ENCODE assay signal across 14 cellular contexts in the genomic region with DNA sequence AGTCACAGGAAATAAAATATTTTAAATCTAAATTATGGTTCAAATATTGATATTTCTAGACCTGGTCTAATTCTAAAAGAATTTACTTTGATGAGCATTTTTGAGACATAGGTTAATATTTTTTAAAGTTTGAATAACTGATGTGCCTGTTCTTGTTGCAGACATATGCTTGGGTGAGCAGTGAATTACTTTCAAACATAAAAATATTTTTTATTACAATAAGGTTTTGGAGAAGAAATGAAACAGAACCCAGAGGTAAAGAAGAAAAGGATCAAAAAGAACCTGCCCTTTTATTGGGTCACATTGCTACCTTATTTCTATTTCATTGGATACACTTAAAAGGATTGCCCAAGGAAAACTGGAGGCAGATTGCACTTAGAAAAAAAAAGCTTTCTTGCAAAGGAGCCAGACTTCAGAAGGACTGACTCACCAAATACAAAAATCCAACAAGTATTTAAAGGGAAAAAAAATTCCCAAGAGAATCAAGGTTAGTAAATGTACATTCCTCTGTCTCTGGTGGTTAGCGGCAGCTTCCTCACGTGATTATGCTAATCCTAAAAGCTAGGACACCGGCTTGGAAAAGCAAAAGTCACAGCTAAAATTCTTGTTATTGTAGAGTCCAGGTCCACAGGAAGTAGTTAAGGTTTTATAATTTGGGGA. TPM values are rescaled to one million over a fixed set of nuclear protein-coding genes. Genes with fewer than 3 reads are reported as not detected.
A peak's percentile ranks its signal among the peaks of the same experiment; 100 is the strongest.
DNase-seq lines count a peak whose midpoint lies in the region; ATAC-seq, FAIRE-seq and TF ChIP-seq lines count a peak whose summit lies in the region.
"Had no signal": no experiment of that assay in that cellular context is flagged by ENCODE, and none has a peak within 500 bp of the region (broad histone marks: within the 10 kb centered on the region; RNA-seq: fewer than 3 reads in every experiment).

No MANE protein-coding gene starts in this region.

- no peaks in the 10 kb centered on the region for H3K36me3 ChIP-seq in GM23338 (ENCODE audit: insufficient read depth)
- H3K36me3 ChIP-seq in SK-N-SH (replicated peaks in 1 of 2; ENCODE audit: control insufficient read depth in 1 of 2, insufficient read depth in 2 of 2, low read length in 1 of 2): no peaks in the 10 kb centered on the region
- H3K36me3 ChIP-seq in spleen: no peaks in the 10 kb centered on the region
- H3K36me3 ChIP-seq: WERI-Rb-1 had no signal

- H2AFZ ChIP-seq in GM23338: no peak overlapping the region
- no peak overlapping the region for H2AFZ ChIP-seq in SK-N-SH (ENCODE audit: low read depth)

- H3K27me3 Mint-ChIP-seq in GM23338 (ENCODE audit: insufficient read depth, low read depth, poor library complexity): peaks cover 58% of the 10 kb centered on the region

- CTCF ChIA-PET in A549 (lab: Yijun Ruan, JAX): interaction anchor here (0.8 to 1.5 kb wide), 11 partner anchors 8 to 100 kb away, joined by 3 to 7 read pairs (median 3); no protein-coding TSS in a partner anchor
- CTCF ChIA-PET in SK-N-SH (lab: Yijun Ruan, JAX): interaction anchor here (1.3 to 1.7 kb wide), 5 partner anchors 9 to 86 kb away, joined by 3 to 13 read pairs (median 5); a partner anchor contains a TSS

- TF ChIP-seq POLR2A in A549 (IDR thresholded peaks at IDR 0.05; ENCODE audit: low read length): no peak
- no peak for TF ChIP-seq POLR2A in spleen (IDR thresholded peaks at IDR 0.05)

- no peak overlapping the region for H3K9ac ChIP-seq in SK-N-SH

- 47% methylated on average over 3 of the region's 3 CpGs for WGBS in A549 (ENCODE audit: missing lambda C conversion rate)
- WGBS in SK-N-SH (ENCODE audit: low lambda C conversion rate): 33% methylated on average over 3 of the region's 3 CpGs
- 57 to 69% (median 62%) methylated on average over 3 of the region's 3 CpGs for WGBS in spleen, 5 donors

- peaks cover 56% of the 10 kb centered on the region for H3K27me3 ChIP-seq in GM23338 (ENCODE audit: insufficient read depth)
- H3K27me3 ChIP-seq in SK-N-SH (ENCODE audit: insufficient read depth): peaks cover 22% of the 10 kb centered on the region
- peaks cover 5 to 99% (median 65%) of the 10 kb centered on the region in 7 donors for H3K27me3 ChIP-seq in spleen (replicated peaks in 1 of 7)

- TF ChIP-seq EP300 in A549 (IDR thresholded peaks at IDR 0.05): no peak
- TF ChIP-seq EP300 in SK-N-SH (IDR thresholded peaks at IDR 0.05; ENCODE audit: borderline replicate concordance in 1 of 2, low read depth in 1 of 2, low read length in 1 of 2): no peak

- H3K9me2 ChIP-seq in GM23338 (ENCODE audit: insufficient read depth) (no peaks in the 10 kb centered on the region), SK-N-SH (no peaks in the 10 kb centered on the region)

- DNase-seq in A549 (ENCODE audit: low read depth in 1 of 2, low spot score in 1 of 2): peak in 1 of 2 experiments; percentile 30
- no peak for DNase-seq in GM23338 (ENCODE audit: low spot score)
- DNase-seq in SK-N-SH: no peak
- DNase-seq in foreskin fibroblast: peak; percentile 27 to 63
- DNase-seq in epidermal melanocyte (ENCODE audit: insufficient read length, low spot score): no peak
- DNase-seq in spleen: no peak
- DNase-seq in stimulated activated CD4-positive, alpha-beta T cell treated with anti-CD3 and anti-CD28 coated beads, Interleukin-15, amount 100 ng/mL, for 24 hours: no peak
- DNase-seq: nephron progenitor cell; stimulated activated naive CD4-positive, alpha-beta T cell treated with Interleukin-2 at 50 U/mL for 16 hours; WERI-Rb-1 had no signal

- H3K9me3 ChIP-seq in A549: no peaks in the 10 kb centered on the region
- no peaks in the 10 kb centered on the region for H3K9me3 ChIP-seq in SK-N-SH
- H3K9me3 ChIP-seq in spleen: no peaks in the 10 kb centered on the region

- no peak overlapping the region for H3K27ac Mint-ChIP-seq in GM23338
- H3K27ac Mint-ChIP-seq: nephron progenitor cell had no signal

- ATAC-seq in A549: no peak
- no peak for ATAC-seq in GM23338
- ATAC-seq in GM21619 (IDR thresholded peaks at IDR 0.05; ENCODE audit: unreplicated experiment): no peak
- ATAC-seq: esophagus mucosa had no signal

- POLR2A ChIA-PET in A549 (lab: Yijun Ruan, JAX): interaction anchor here (0.7 kb wide), 1 partner anchor 48 kb away, joined by 4 read pairs; a partner anchor contains a TSS
- POLR2A ChIA-PET in SK-N-SH (lab: Yijun Ruan, JAX): no interaction called here

- H3K4me2 ChIP-seq in A549 (peak overlapping the region; percentile 14; the same call in 2 of the 3 replicates), GM23338 (0 out of 2 replicates have a peak overlapping the region, but pooled peaks have one; percentile 84), SK-N-SH (no peak overlapping the region)

- no peak overlapping the region for H3K4me3 ChIP-seq in A549
- no peak overlapping the region for H3K4me3 ChIP-seq in GM23338
- H3K4me3 ChIP-seq in SK-N-SH (ENCODE audit: low read depth in 2 of 2, low read length in 1 of 2): no peak overlapping the region
- no peak overlapping the region for H3K4me3 ChIP-seq in foreskin fibroblast (ENCODE audit: low read depth in 1 of 2, low read length in 2 of 2)
- no peak overlapping the region for H3K4me3 ChIP-seq in spleen

- H3K27ac ChIP-seq in A549: 0 out of 6 replicates have a peak overlapping the region, but pooled peaks of 1 of the 2 experiments have one; percentile 4
- H3K27ac ChIP-seq in GM23338 (ENCODE audit: low read depth): no peak overlapping the region
- no peak overlapping the region for H3K27ac ChIP-seq in SK-N-SH (ENCODE audit: low read depth in 2 of 2, low read length in 1 of 2)
- no peak overlapping the region for H3K27ac ChIP-seq in spleen
- H3K27ac ChIP-seq: WERI-Rb-1 had no signal

- H3F3A ChIP-seq in GM23338 (replicated peaks; ENCODE audit: low read depth) (peaks cover 12% of the 10 kb centered on the region), SK-N-SH (replicated peaks; ENCODE audit: insufficient read depth) (peaks cover 16% of the 10 kb centered on the region)

- TF ChIP-seq CTCF in A549 (IDR thresholded peaks at IDR 0.05) (no peak), GM23338 (conservative IDR thresholded peaks at IDR 0.05; ENCODE audit: low read depth in 2 of 2) (no peak), SK-N-SH (IDR thresholded peaks at IDR 0.05) (no peak), foreskin fibroblast (IDR thresholded peaks at IDR 0.05; ENCODE audit: low read depth, low read length) (no peak), spleen (IDR thresholded peaks at IDR 0.05 in 8 of 11, conservative IDR thresholded peaks at IDR 0.05 in 3 of 11) (no peak)

- TF ChIP-seq RAD21 in A549 (conservative IDR thresholded peaks at IDR 0.05 in 1 of 2, IDR thresholded peaks at IDR 0.05 in 1 of 2) (no peak), SK-N-SH (IDR thresholded peaks at IDR 0.05; ENCODE audit: low read length) (no peak)

- intact Hi-C loops in spleen (cut with DNase I; ENCODE audit: low total_unique reads): loop anchor here (10.0 kb wide), 1 partner anchor 86 kb away; a partner anchor contains a TSS

- no peaks in the 10 kb centered on the region for H3K9me3 Mint-ChIP-seq in GM23338
- H3K9me3 Mint-ChIP-seq: nephron progenitor cell had no signal

- no peaks in the 10 kb centered on the region; the same call in 2 of the 3 replicates for H3K36me3 Mint-ChIP-seq in GM23338 (ENCODE audit: low read depth)

- H3K4me1 Mint-ChIP-seq in GM23338: peaks cover 13% of the 10 kb centered on the region

- H3K79me2 ChIP-seq in GM23338 (replicated peaks; ENCODE audit: insufficient read depth) (no peaks in the 10 kb centered on the region), SK-N-SH (ENCODE audit: insufficient read depth) (no peaks in the 10 kb centered on the region)

- H3K4me1 ChIP-seq in A549 (peaks cover 34% of the 10 kb centered on the region), GM23338 (ENCODE audit: insufficient read depth) (peaks cover 10% of the 10 kb centered on the region), SK-N-SH (ENCODE audit: control insufficient read depth in 1 of 2, insufficient read depth in 2 of 2, low read depth in 1 of 2, low read length in 1 of 2) (peaks cover 0 to 6% of the 10 kb centered on the region in 2 experiments; a peak in 1 of 4 replicates), spleen (peaks cover 0 to 32% (median 20%) of the 10 kb centered on the region in 6 donors)

- FAIRE-seq in A549 (lab: Jason Lieb, UNC): peak; percentile 28
- FAIRE-seq: kidney had no signal

- H3K4me3 Mint-ChIP-seq in GM23338: no peak overlapping the region

- H4K20me1 ChIP-seq in GM23338 (replicated peaks; ENCODE audit: insufficient read depth): no peaks in the 10 kb centered on the region; the same call in 1 of the 2 replicates
- H4K20me1 ChIP-seq in SK-N-SH (ENCODE audit: insufficient read depth): no peaks in the 10 kb centered on the region

RNA-seq across cellular contexts. Expression of a gene that starts 18.5 kb away (rescaled TPM):
- polyA plus RNA-seq in A549 (2011; rRNA removed) (not detected in 2 replicates), A549 (2017; fragmentation: RNase III; extraction: RNeasy Plus Mini Kit Qiagen cat#74134 plus additional on column Dnase treatment) (not detected in 3 replicates), GM23338 (2016; fragmentation: Nextera tagmentation; extraction: Ambion mirVana) (not detected in 2 replicates), SK-N-SH (2012; rRNA removed) (not detected in 2 replicates), spleen (under 1 TPM in 1 of 3 donors, not detected in 2; 0.64 TPM)
- polyA plus RNA-seq in A549 (2012; cell fraction: cytosol; rRNA removed): not detected in 2 replicates
- not detected in 2 replicates for polyA plus RNA-seq in A549 (2012; cell fraction: nucleus; rRNA removed)
- polyA minus RNA-seq in A549 (2011; rRNA and poly(A)+ RNA removed): not detected in 2 replicates
- not detected in 2 replicates for total RNA-seq in GM23338 (2014; rRNA removed; shearing (Covaris generic))
- not detected in 2 replicates for polyA plus RNA-seq in SK-N-SH (2012; cell fraction: cytosol; rRNA removed)
- not detected in 2 replicates for polyA plus RNA-seq in SK-N-SH (2012; cell fraction: nucleus; rRNA removed)
- total RNA-seq in spleen: under 1 TPM in 4 of 7 donors, not detected in 3; 0.34 to 0.85 (median 0.50) TPM
- total RNA-seq: esophagus mucosa, NCI-H460 had no signal

RNA-seq across cellular contexts. Expression of a gene that starts 28.7 kb away (rescaled TPM):
- polyA plus RNA-seq in A549 (2011; rRNA removed) (7.4 and 8.2 TPM in 2 replicates), A549 (2017; fragmentation: RNase III; extraction: RNeasy Plus Mini Kit Qiagen cat#74134 plus additional on column Dnase treatment) (13.6 to 16.4 TPM (median 14.9 TPM) in 3 replicates), GM23338 (2016; fragmentation: Nextera tagmentation; extraction: Ambion mirVana) (26.6 and 29.2 TPM in 2 replicates), SK-N-SH (2012; rRNA removed) (19.7 and 22.4 TPM in 2 replicates), spleen (1 to 10 TPM in 2 of 3 donors, under 1 TPM in 1; 0.48 to 3.3 (median 1.4) TPM)
- 14.4 and 18.3 TPM in 2 replicates for polyA plus RNA-seq in A549 (2012; cell fraction: cytosol; rRNA removed)
- polyA plus RNA-seq in A549 (2012; cell fraction: nucleus; rRNA removed): 29.6 and 34.9 TPM in 2 replicates
- polyA minus RNA-seq in A549 (2011; rRNA and poly(A)+ RNA removed): 11.6 and 13.7 TPM in 2 replicates
- 91.1 and 114 TPM in 2 replicates for total RNA-seq in GM23338 (2014; rRNA removed; shearing (Covaris generic))
- 9.7 and 13.6 TPM in 2 replicates for polyA plus RNA-seq in SK-N-SH (2012; cell fraction: cytosol; rRNA removed)
- 42.0 and 52.6 TPM in 2 replicates for polyA plus RNA-seq in SK-N-SH (2012; cell fraction: nucleus; rRNA removed)
- total RNA-seq in spleen: 1 to 10 TPM; 1.9 to 6.2 (median 3.5) TPM

RNA-seq across cellular contexts. Expression of a gene that starts 47.6 kb away (rescaled TPM):
- polyA plus RNA-seq in A549 (2011; rRNA removed) (1.5 and 2.8 TPM in 2 replicates), A549 (2017; fragmentation: RNase III; extraction: RNeasy Plus Mini Kit Qiagen cat#74134 plus additional on column Dnase treatment) (11.0 to 13.1 TPM (median 11.9 TPM) in 3 replicates), GM23338 (2016; fragmentation: Nextera tagmentation; extraction: Ambion mirVana) (1.1 and 1.3 TPM in 2 replicates), SK-N-SH (2012; rRNA removed) (2.1 and 2.9 TPM in 2 replicates), spleen (1 to 10 TPM; 2.5 to 5.6 (median 4.5) TPM)
- polyA plus RNA-seq in A549 (2012; cell fraction: cytosol; rRNA removed): 3.5 and 3.8 TPM in 2 replicates
- 4.8 and 7.2 TPM in 2 replicates for polyA plus RNA-seq in A549 (2012; cell fraction: nucleus; rRNA removed)
- polyA minus RNA-seq in A549 (2011; rRNA and poly(A)+ RNA removed): 2.5 and 2.8 TPM in 2 replicates
- 0.16 and 1.0 TPM in 2 replicates for total RNA-seq in GM23338 (2014; rRNA removed; shearing (Covaris generic))
- polyA plus RNA-seq in SK-N-SH (2012; cell fraction: cytosol; rRNA removed): 2.0 and 2.8 TPM in 2 replicates
- polyA plus RNA-seq in SK-N-SH (2012; cell fraction: nucleus; rRNA removed): 6.1 and 6.5 TPM in 2 replicates
- 1 to 10 TPM; 2.1 to 5.5 (median 3.2) TPM for total RNA-seq in spleen

Comparison
In these comparisons a context has a peak if more than half of its experiments do, and no peak if none do; other contexts are left out.
1. DNase-seq: peak in foreskin fibroblast (2 of 2); none in GM23338 (single experiment), SK-N-SH (single experiment), epidermal melanocyte (single experiment), spleen (single experiment) and stimulated activated CD4-positive, alpha-beta T cell treated with anti-CD3 and anti-CD28 coated beads, Interleukin-15, amount 100 ng/mL, for 24 hours (single experiment).